1 cellular context compared by ENCODE assay signal in the genomic region with DNA sequence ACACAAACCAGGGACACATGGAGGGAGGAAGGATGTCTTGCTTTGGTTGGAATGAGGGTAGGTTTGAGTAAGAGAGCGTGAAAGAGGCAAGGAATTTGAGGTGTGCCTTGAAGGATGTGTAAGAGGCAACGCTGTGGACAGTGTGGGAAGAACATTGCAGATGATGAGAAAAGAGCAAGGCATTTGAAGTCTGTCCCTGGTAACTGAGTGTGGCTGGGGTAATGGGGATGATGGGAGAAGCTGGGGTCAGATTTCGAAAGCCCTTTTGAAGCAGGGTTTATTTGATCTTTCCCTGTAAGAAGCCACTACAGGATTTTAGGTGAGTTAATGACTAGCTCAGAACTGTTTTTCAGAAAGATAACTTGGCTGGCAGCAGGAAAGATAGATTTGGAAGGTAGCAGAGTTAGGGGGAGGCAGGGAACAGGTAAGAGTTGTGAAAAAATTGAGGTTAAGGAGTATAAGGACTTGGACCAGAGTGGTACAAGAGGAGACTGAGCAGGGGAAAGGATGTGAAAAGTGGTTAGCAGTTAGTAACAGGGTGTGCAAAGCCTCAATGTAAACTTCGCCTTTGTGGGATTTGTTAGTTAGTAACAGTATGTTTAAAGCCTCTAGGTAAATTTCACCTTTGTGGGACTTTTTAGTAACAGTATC.
TF ChIP-seq lines count a peak whose summit lies in the region.

No MANE protein-coding gene starts in this region.

TF ChIP-seq in HepG2, 621 proteins besides CTCF, POLR2A, EP300 and RAD21 (continued from another document and continues in another):
- TF ChIP-seq, protein P1, sequence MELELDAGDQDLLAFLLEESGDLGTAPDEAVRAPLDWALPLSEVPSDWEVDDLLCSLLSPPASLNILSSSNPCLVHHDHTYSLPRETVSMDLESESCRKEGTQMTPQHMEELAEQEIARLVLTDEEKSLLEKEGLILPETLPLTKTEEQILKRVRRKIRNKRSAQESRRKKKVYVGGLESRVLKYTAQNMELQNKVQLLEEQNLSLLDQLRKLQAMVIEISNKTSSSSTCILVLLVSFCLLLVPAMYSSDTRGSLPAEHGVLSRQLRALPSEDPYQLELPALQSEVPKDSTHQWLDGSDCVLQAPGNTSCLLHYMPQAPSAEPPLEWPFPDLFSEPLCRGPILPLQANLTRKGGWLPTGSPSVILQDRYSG (CRISPR knock-in tag; IDR thresholded peaks at IDR 0.05): no peak
- TF ChIP-seq ZFYVE20 (CRISPR knock-in tag; IDR thresholded peaks at IDR 0.05; ENCODE audit: borderline replicate concordance, low read depth) (no peak), ZNF841 (CRISPR knock-in tag; IDR thresholded peaks at IDR 0.05; ENCODE audit: borderline replicate concordance) (no peak), KMT2B (CRISPR knock-in tag; IDR thresholded peaks at IDR 0.05) (no peak), MAFG (CRISPR knock-in tag; IDR thresholded peaks at IDR 0.05) (no peak), KLF16 (CRISPR knock-in tag; IDR thresholded peaks at IDR 0.05) (no peak), ARID2 (CRISPR knock-in tag; IDR thresholded peaks at IDR 0.05; ENCODE audit: borderline replicate concordance) (no peak), POGZ (CRISPR knock-in tag; IDR thresholded peaks at IDR 0.05) (no peak), TCF7 (IDR thresholded peaks at IDR 0.05; ENCODE audit: low read depth) (peak; percentile 67), NFE2L2 (IDR thresholded peaks at IDR 0.05; ENCODE audit: low read length) (no peak), HNRNPUL1 (IDR thresholded peaks at IDR 0.05; ENCODE audit: low read depth, low read length) (no peak), CENPX (CRISPR knock-in tag; IDR thresholded peaks at IDR 0.05) (no peak), ZMYM2 (CRISPR knock-in tag; IDR thresholded peaks at IDR 0.05) (no peak), ZNF790 (CRISPR knock-in tag; IDR thresholded peaks at IDR 0.05; ENCODE audit: borderline replicate concordance) (no peak), MEIS1 (CRISPR knock-in tag; IDR thresholded peaks at IDR 0.05; ENCODE audit: borderline replicate concordance) (no peak), ZNF768 (CRISPR knock-in tag; IDR thresholded peaks at IDR 0.05) (no peak), SMYD3 (CRISPR knock-in tag; IDR thresholded peaks at IDR 0.05) (no peak), SRSF4 (IDR thresholded peaks at IDR 0.05; ENCODE audit: low read depth, low read length, poor library complexity, severe bottlenecking) (no peak), ZNF282 (IDR thresholded peaks at IDR 0.05; ENCODE audit: partially characterized antibody) (no peak), NONO (IDR thresholded peaks at IDR 0.05) (no peak), NONO (CRISPR knock-in tag; conservative IDR thresholded peaks at IDR 0.05) (0 out of 2 replicates have a peak, but pooled peaks have one; percentile 37), ATM (IDR thresholded peaks at IDR 0.05; ENCODE audit: borderline replicate concordance) (no peak), JUNB (CRISPR knock-in tag; IDR thresholded peaks at IDR 0.05; ENCODE audit: borderline replicate concordance) (peak; percentile 55; the same call in 1 of the 2 replicates), TAF15 (IDR thresholded peaks at IDR 0.05; ENCODE audit: low read depth, low read length, poor library complexity, severe bottlenecking) (no peak), ZNF12 (CRISPR knock-in tag; IDR thresholded peaks at IDR 0.05) (peak; percentile 49; the same call in 1 of the 2 replicates), NFKBIZ (CRISPR knock-in tag; IDR thresholded peaks at IDR 0.05) (no peak)
- TF ChIP-seq, protein P2, sequence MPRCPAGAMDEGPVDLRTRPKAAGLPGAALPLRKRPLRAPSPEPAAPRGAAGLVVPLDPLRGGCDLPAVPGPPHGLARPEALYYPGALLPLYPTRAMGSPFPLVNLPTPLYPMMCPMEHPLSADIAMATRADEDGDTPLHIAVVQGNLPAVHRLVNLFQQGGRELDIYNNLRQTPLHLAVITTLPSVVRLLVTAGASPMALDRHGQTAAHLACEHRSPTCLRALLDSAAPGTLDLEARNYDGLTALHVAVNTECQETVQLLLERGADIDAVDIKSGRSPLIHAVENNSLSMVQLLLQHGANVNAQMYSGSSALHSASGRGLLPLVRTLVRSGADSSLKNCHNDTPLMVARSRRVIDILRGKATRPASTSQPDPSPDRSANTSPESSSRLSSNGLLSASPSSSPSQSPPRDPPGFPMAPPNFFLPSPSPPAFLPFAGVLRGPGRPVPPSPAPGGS (CRISPR knock-in tag; IDR thresholded peaks at IDR 0.05): no peak
- TF ChIP-seq, protein P3, sequence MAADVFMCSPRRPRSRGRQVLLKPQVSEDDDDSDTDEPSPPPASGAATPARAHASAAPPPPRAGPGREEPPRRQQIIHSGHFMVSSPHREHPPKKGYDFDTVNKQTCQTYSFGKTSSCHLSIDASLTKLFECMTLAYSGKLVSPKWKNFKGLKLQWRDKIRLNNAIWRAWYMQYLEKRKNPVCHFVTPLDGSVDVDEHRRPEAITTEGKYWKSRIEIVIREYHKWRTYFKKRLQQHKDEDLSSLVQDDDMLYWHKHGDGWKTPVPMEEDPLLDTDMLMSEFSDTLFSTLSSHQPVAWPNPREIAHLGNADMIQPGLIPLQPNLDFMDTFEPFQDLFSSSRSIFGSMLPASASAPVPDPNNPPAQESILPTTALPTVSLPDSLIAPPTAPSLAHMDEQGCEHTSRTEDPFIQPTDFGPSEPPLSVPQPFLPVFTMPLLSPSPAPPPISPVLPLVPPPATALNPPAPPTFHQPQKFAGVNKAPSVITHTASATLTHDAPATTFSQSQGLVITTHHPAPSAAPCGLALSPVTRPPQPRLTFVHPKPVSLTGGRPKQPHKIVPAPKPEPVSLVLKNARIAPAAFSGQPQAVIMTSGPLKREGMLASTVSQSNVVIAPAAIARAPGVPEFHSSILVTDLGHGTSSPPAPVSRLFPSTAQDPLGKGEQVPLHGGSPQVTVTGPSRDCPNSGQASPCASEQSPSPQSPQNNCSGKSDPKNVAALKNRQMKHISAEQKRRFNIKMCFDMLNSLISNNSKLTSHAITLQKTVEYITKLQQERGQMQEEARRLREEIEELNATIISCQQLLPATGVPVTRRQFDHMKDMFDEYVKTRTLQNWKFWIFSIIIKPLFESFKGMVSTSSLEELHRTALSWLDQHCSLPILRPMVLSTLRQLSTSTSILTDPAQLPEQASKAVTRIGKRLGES (CRISPR knock-in tag; IDR thresholded peaks at IDR 0.05; ENCODE audit: borderline replicate concordance): no peak
- TF ChIP-seq, protein P4, sequence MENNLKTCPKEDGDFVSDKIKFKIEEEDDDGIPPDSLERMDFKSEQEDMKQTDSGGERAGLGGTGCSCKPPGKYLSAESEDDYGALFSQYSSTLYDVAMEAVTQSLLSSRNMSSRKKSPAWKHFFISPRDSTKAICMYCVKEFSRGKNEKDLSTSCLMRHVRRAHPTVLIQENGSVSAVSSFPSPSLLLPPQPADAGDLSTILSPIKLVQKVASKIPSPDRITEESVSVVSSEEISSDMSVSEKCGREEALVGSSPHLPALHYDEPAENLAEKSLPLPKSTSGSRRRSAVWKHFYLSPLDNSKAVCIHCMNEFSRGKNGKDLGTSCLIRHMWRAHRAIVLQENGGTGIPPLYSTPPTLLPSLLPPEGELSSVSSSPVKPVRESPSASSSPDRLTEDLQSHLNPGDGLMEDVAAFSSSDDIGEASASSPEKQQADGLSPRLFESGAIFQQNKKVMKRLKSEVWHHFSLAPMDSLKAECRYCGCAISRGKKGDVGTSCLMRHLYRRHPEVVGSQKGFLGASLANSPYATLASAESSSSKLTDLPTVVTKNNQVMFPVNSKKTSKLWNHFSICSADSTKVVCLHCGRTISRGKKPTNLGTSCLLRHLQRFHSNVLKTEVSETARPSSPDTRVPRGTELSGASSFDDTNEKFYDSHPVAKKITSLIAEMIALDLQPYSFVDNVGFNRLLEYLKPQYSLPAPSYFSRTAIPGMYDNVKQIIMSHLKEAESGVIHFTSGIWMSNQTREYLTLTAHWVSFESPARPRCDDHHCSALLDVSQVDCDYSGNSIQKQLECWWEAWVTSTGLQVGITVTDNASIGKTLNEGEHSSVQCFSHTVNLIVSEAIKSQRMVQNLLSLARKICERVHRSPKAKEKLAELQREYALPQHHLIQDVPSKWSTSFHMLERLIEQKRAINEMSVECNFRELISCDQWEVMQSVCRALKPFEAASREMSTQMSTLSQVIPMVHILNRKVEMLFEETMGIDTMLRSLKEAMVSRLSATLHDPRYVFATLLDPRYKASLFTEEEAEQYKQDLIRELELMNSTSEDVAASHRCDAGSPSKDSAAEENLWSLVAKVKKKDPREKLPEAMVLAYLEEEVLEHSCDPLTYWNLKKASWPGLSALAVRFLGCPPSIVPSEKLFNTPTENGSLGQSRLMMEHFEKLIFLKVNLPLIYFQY (CRISPR knock-in tag; IDR thresholded peaks at IDR 0.05; ENCODE audit: borderline replicate concordance): no peak
- TF ChIP-seq, protein P5, sequence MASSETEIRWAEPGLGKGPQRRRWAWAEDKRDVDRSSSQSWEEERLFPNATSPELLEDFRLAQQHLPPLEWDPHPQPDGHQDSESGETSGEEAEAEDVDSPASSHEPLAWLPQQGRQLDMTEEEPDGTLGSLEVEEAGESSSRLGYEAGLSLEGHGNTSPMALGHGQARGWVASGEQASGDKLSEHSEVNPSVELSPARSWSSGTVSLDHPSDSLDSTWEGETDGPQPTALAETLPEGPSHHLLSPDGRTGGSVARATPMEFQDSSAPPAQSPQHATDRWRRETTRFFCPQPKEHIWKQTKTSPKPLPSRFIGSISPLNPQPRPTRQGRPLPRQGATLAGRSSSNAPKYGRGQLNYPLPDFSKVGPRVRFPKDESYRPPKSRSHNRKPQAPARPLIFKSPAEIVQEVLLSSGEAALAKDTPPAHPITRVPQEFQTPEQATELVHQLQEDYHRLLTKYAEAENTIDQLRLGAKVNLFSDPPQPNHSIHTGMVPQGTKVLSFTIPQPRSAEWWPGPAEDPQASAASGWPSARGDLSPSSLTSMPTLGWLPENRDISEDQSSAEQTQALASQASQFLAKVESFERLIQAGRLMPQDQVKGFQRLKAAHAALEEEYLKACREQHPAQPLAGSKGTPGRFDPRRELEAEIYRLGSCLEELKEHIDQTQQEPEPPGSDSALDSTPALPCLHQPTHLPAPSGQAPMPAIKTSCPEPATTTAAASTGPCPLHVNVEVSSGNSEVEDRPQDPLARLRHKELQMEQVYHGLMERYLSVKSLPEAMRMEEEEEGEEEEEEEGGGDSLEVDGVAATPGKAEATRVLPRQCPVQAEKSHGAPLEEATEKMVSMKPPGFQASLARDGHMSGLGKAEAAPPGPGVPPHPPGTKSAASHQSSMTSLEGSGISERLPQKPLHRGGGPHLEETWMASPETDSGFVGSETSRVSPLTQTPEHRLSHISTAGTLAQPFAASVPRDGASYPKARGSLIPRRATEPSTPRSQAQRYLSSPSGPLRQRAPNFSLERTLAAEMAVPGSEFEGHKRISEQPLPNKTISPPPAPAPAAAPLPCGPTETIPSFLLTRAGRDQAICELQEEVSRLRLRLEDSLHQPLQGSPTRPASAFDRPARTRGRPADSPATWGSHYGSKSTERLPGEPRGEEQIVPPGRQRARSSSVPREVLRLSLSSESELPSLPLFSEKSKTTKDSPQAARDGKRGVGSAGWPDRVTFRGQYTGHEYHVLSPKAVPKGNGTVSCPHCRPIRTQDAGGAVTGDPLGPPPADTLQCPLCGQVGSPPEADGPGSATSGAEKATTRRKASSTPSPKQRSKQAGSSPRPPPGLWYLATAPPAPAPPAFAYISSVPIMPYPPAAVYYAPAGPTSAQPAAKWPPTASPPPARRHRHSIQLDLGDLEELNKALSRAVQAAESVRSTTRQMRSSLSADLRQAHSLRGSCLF (CRISPR knock-in tag; IDR thresholded peaks at IDR 0.05; ENCODE audit: borderline replicate concordance): no peak
- TF ChIP-seq, protein P6, sequence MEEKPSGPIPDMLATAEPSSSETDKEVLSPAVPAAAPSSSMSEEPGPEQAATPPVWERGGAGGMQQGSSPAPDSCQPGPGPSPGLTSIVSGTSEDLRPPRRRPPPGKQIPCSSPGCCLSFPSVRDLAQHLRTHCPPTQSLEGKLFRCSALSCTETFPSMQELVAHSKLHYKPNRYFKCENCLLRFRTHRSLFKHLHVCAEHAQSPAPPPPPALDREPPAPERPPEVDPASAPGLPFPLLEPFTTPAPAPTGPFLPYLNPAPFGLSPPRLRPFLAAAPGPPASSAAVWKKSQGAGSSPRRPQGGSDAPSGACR (CRISPR knock-in tag; IDR thresholded peaks at IDR 0.05): no peak
- TF ChIP-seq, protein P7, sequence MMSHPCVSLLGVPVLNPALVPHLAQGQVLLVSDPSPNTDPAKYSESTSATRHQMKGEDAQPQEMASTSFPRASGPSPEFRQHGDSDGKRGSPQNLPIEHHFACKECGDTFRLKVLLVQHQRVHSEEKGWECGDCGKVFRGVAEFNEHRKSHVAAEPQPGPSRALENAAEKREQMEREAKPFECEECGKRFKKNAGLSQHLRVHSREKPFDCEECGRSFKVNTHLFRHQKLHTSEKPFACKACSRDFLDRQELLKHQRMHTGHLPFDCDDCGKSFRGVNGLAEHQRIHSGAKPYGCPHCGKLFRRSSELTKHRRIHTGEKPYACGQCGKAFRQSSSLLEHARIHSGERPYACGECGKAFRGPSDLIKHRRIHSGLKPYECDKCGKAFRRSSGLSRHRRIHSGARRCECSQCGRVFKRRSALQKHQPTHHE (CRISPR knock-in tag; IDR thresholded peaks at IDR 0.05; ENCODE audit: borderline replicate concordance): no peak
- TF ChIP-seq, protein P8, sequence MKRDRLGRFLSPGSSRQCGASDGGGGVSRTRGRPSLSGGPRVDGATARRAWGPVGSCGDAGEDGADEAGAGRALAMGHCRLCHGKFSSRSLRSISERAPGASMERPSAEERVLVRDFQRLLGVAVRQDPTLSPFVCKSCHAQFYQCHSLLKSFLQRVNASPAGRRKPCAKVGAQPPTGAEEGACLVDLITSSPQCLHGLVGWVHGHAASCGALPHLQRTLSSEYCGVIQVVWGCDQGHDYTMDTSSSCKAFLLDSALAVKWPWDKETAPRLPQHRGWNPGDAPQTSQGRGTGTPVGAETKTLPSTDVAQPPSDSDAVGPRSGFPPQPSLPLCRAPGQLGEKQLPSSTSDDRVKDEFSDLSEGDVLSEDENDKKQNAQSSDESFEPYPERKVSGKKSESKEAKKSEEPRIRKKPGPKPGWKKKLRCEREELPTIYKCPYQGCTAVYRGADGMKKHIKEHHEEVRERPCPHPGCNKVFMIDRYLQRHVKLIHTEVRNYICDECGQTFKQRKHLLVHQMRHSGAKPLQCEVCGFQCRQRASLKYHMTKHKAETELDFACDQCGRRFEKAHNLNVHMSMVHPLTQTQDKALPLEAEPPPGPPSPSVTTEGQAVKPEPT (CRISPR knock-in tag; IDR thresholded peaks at IDR 0.05; ENCODE audit: low read depth): no peak
- TF ChIP-seq, protein P9, sequence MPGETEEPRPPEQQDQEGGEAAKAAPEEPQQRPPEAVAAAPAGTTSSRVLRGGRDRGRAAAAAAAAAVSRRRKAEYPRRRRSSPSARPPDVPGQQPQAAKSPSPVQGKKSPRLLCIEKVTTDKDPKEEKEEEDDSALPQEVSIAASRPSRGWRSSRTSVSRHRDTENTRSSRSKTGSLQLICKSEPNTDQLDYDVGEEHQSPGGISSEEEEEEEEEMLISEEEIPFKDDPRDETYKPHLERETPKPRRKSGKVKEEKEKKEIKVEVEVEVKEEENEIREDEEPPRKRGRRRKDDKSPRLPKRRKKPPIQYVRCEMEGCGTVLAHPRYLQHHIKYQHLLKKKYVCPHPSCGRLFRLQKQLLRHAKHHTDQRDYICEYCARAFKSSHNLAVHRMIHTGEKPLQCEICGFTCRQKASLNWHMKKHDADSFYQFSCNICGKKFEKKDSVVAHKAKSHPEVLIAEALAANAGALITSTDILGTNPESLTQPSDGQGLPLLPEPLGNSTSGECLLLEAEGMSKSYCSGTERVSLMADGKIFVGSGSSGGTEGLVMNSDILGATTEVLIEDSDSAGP (CRISPR knock-in tag; IDR thresholded peaks at IDR 0.05; ENCODE audit: borderline replicate concordance): no peak
- TF ChIP-seq, protein P10, sequence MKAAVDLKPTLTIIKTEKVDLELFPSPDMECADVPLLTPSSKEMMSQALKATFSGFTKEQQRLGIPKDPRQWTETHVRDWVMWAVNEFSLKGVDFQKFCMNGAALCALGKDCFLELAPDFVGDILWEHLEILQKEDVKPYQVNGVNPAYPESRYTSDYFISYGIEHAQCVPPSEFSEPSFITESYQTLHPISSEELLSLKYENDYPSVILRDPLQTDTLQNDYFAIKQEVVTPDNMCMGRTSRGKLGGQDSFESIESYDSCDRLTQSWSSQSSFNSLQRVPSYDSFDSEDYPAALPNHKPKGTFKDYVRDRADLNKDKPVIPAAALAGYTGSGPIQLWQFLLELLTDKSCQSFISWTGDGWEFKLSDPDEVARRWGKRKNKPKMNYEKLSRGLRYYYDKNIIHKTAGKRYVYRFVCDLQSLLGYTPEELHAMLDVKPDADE (CRISPR knock-in tag; IDR thresholded peaks at IDR 0.05): no peak
